8 cellular contexts compared by ENCODE assay signal in genomic region chr15:65183847-65184159, GRCh38. TPM values are rescaled to one million over a fixed set of nuclear protein-coding genes. Genes with fewer than 3 reads are reported as not detected.
A peak's percentile ranks its signal among the peaks of the same experiment; 100 is the strongest.
DNase-seq lines count a peak whose midpoint lies in the region; ATAC-seq, FAIRE-seq and TF ChIP-seq lines count a peak whose summit lies in the region.

No MANE protein-coding gene starts in this region.

- CTCF ChIA-PET in Calu3 (lab: Charles Lee) (no interaction called here), OCI-LY7 (lab: Charles Lee; ENCODE audit: unreplicated experiment) (no interaction called here)

- 1 to 2% methylated on average over 4 of the region's 4 CpGs for WGBS in pancreas, 2 donors

- no peaks in the 10 kb centered on the region for H3K27me3 ChIP-seq in pancreas

- H3K27ac ChIP-seq in OCI-LY7 (ENCODE audit: low read depth, low read length, poor library complexity, severe bottlenecking) = peak overlapping the region; percentile 65
- peak overlapping the region; percentile 77 to 96 (median 90) for H3K27ac ChIP-seq in pancreas

- H3K4me3 ChIP-seq in OCI-LY7 (ENCODE audit: low read depth, low read length, poor library complexity, severe bottlenecking) (peak overlapping the region; percentile 94), pancreas (peak overlapping the region; percentile 75 to 93 (median 86)), mucosa of descending colon (no peak overlapping the region)

- peaks cover 58% of the 10 kb centered on the region for H3K79me2 ChIP-seq in OCI-LY7 (ENCODE audit: insufficient read depth, low read depth, low read length)

- H3K4me1 ChIP-seq in OCI-LY7 (ENCODE audit: insufficient read depth, low read length, poor library complexity, severe bottlenecking) (peaks cover 23% of the 10 kb centered on the region), pancreas (peaks cover 6 to 27% (median 11%) of the 10 kb centered on the region in 3 donors), mucosa of descending colon (ENCODE audit: low read depth) (peaks cover 17% of the 10 kb centered on the region)

- DNase-seq in Calu3 = no peak
- DNase-seq in OCI-LY7 (ENCODE audit: low spot score) = no peak
- no peak for DNase-seq in endothelial cell (ENCODE audit: low spot score)
- DNase-seq in pancreas = no peak
- no peak for DNase-seq in mucosa of descending colon
- DNase-seq in midbrain (lab: John Stamatoyannopoulos, UW) = no peak
- DNase-seq in stimulated activated CD8-positive, alpha-beta memory T cell treated with anti-CD3 and anti-CD28 coated beads, Interleukin-4, amount 100 ng/mL, for 48 hours = no peak

- peak overlapping the region; percentile 99; the same call in 1 of the 2 replicates for H2AFZ ChIP-seq in OCI-LY7 (ENCODE audit: low read length)

- no peaks in the 10 kb centered on the region for H3K9me2 ChIP-seq in OCI-LY7 (ENCODE audit: insufficient read depth, low read length)

- no peaks in the 10 kb centered on the region; the same call in 1 of the 2 replicates for H4K20me1 ChIP-seq in OCI-LY7 (ENCODE audit: insufficient read depth, low read length)

- FAIRE-seq in pancreas (lab: Jason Lieb, UNC) = no peak

- H3K36me3 Mint-ChIP-seq in Calu3 (ENCODE audit: insufficient read depth, unreplicated experiment) = peaks cover 44% of the 10 kb centered on the region
- peaks cover 5% of the 10 kb centered on the region for H3K36me3 Mint-ChIP-seq in endothelial cell (ENCODE audit: low read depth, unreplicated experiment)

- intact Hi-C loops in Calu3 (cut with micrococcal nuclease; ENCODE audit: unreplicated experiment) (no loop called here), OCI-LY7 (cut with micrococcal nuclease; ENCODE audit: unreplicated experiment) (loop anchor here (2.0 to 10.0 kb wide), 3 partner anchors 103 to 201 kb away; partner anchors contain the start of gene PARP16), pancreas (cut with DNase I) (no loop called here), mucosa of descending colon (cut with DNase I, micrococcal nuclease) (no loop called here)

- H3K4me3 Mint-ChIP-seq in Calu3 (ENCODE audit: low read depth, unreplicated experiment) (peak overlapping the region; percentile 95), endothelial cell (ENCODE audit: unreplicated experiment) (peak overlapping the region; percentile 98)

- H3K27me3 Mint-ChIP-seq in Calu3 (ENCODE audit: unreplicated experiment) (no peaks in the 10 kb centered on the region), endothelial cell (ENCODE audit: unreplicated experiment) (peaks cover 4% of the 10 kb centered on the region)

- ATAC-seq in pancreas (no peak), mucosa of descending colon (no peak), HG03571 (IDR thresholded peaks at IDR 0.05; ENCODE audit: unreplicated experiment) (no peak)

- TSS peak; percentile 48 for BruUV-seq in Calu3 (replicated peaks; lab: Mats Ljungman, UMichigan)
- TSS peak; percentile 61 for BruUV-seq in OCI-LY7 (replicated peaks; lab: Mats Ljungman, UMichigan)

- H3K9me3 ChIP-seq in OCI-LY7 (ENCODE audit: low read length) (no peaks in the 10 kb centered on the region), pancreas (no peaks in the 10 kb centered on the region), mucosa of descending colon (no peaks in the 10 kb centered on the region)

- H3K4me1 Mint-ChIP-seq in Calu3 (ENCODE audit: low read depth, unreplicated experiment) = no peaks in the 10 kb centered on the region
- peaks cover 16% of the 10 kb centered on the region for H3K4me1 Mint-ChIP-seq in endothelial cell (ENCODE audit: unreplicated experiment)

- H3K27ac Mint-ChIP-seq in Calu3 (ENCODE audit: unreplicated experiment) = peak overlapping the region; percentile 20
- peak overlapping the region; percentile 96 for H3K27ac Mint-ChIP-seq in endothelial cell (ENCODE audit: unreplicated experiment)

- H3K4me2 ChIP-seq in OCI-LY7 (ENCODE audit: low read length) = peak overlapping the region; percentile 80

- H3K36me3 ChIP-seq in OCI-LY7 (ENCODE audit: insufficient read depth, low read length) (peaks cover 22% of the 10 kb centered on the region), pancreas (peaks cover 0 to under 1% (median 0%) of the 10 kb centered on the region in 3 donors), mucosa of descending colon (ENCODE audit: low read depth) (no peaks in the 10 kb centered on the region)

- POLR2A ChIA-PET in OCI-LY7 (lab: Charles Lee) = interaction anchor here (0.5 kb wide), 1 partner anchor 53 kb away, joined by 3 read pairs; no protein-coding TSS in a partner anchor

- no peak for TF ChIP-seq CTCF in Calu3 (IDR thresholded peaks at IDR 0.05; ENCODE audit: unreplicated experiment)
- peak; percentile 57; the same call in 1 of the 2 replicates for TF ChIP-seq CTCF in OCI-LY7 (conservative IDR thresholded peaks at IDR 0.05; ENCODE audit: low read length)
- TF ChIP-seq CTCF in endothelial cell (IDR thresholded peaks at IDR 0.05; ENCODE audit: unreplicated experiment) = no peak
- no peak for TF ChIP-seq CTCF in pancreas (IDR thresholded peaks at IDR 0.05)
- no peak for TF ChIP-seq CTCF in mucosa of descending colon (IDR thresholded peaks at IDR 0.05)

- H3K9me3 Mint-ChIP-seq in Calu3 (ENCODE audit: low read depth, unreplicated experiment) = no peaks in the 10 kb centered on the region
- H3K9me3 Mint-ChIP-seq in endothelial cell (ENCODE audit: unreplicated experiment) = no peaks in the 10 kb centered on the region

RNA-seq across cellular contexts. Expression of gene CLPX, which starts 1.3 kb away (rescaled TPM):
- 44.9 and 50.3 TPM in 2 replicates for total RNA-seq in Calu3 (2022)
- 26.0 and 34.0 TPM in 2 replicates for total RNA-seq in OCI-LY7 (2014; rRNA removed; shearing (Covaris generic))
- total RNA-seq in OCI-LY7 (2022) = 51.8 and 53.3 TPM in 2 replicates
- total RNA-seq in endothelial cell (ENCODE audit: unreplicated experiment) = 52.1 TPM
- 10 to 100 TPM; 17.6 to 31.1 (median 20.9) TPM for total RNA-seq in pancreas
- 1 to 10 TPM; 6.3 to 8.3 TPM for polyA plus RNA-seq in pancreas
- total RNA-seq in mucosa of descending colon = 10 to 100 TPM; 39.4 to 51.5 (median 50.8) TPM

RNA-seq across cellular contexts. Expression of gene CILP, which starts 27.5 kb away (rescaled TPM):
- 0.05 TPM in 1 of 2 replicates, not detected in the other for total RNA-seq in Calu3 (2022)
- not detected in 2 replicates for total RNA-seq in OCI-LY7 (2014; rRNA removed; shearing (Covaris generic))
- total RNA-seq in OCI-LY7 (2022) = 0.06 TPM in 1 of 2 replicates, not detected in the other
- not detected for total RNA-seq in endothelial cell (ENCODE audit: unreplicated experiment)
- total RNA-seq in pancreas = 10 to 100 TPM in 1 of 6 donors, 1 to 10 TPM in 2, under 1 TPM in 3; 0.28 to 20.7 (median 3.1) TPM
- polyA plus RNA-seq in pancreas = 1 to 10 TPM; 1.0 to 1.1 TPM
- 10 to 100 TPM in 2 of 3 donors, 1 to 10 TPM in 1; 2.7 to 14.7 (median 10.3) TPM for total RNA-seq in mucosa of descending colon

RNA-seq across cellular contexts. Expression of gene PDCD7, which starts 50.2 kb away (rescaled TPM):
- 26.4 and 33.9 TPM in 2 replicates for total RNA-seq in Calu3 (2022)
- total RNA-seq in OCI-LY7 (2014; rRNA removed; shearing (Covaris generic)) = 27.2 and 34.6 TPM in 2 replicates
- total RNA-seq in OCI-LY7 (2022) = 42.6 and 47.3 TPM in 2 replicates
- total RNA-seq in endothelial cell (ENCODE audit: unreplicated experiment) = 19.3 TPM
- 10 to 100 TPM in 3 of 6 donors, 1 to 10 TPM in 3; 7.3 to 13.1 (median 9.5) TPM for total RNA-seq in pancreas
- polyA plus RNA-seq in pancreas = 1 to 10 TPM; 7.3 to 9.8 TPM
- total RNA-seq in mucosa of descending colon = 10 to 100 TPM; 12.0 to 32.9 (median 13.4) TPM
